In the genomic region with DNA sequence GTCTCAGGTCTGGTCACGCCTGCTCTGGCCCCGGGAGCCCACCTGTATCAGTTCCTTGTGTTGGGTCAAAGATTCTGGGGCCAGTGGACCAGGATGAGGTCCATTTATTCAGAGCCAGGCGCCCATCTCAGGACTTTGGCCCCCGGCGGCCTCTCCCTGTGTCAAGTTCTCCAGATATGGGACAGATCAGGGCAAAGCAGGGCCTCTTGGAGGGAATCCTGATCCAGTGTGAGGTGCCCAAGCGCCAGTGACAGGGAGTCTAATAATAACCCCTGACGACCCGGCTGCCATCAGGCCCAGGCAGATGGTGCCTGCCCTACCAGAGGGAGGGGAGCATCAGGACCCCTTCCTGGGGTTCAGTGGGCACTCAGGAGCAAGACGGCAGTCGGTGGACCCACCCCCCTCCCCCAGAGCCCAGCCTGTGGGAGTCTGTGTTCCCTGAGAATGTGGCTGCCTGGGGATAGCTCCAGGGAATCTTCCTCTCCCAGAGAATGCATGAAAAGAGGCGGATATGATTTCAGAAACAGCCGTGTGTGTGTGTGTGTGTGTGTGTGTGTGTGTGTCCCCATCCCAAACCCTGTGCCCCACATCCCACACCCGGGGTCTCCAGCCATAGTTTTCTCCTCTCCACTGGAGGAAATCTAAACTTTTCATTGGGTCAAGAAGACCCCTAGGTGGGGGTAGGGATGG, we compare ENCODE assay signal across 11 cellular contexts. TPM values are rescaled to one million over a fixed set of nuclear protein-coding genes. Genes with fewer than 3 reads are reported as not detected.
DNase-seq lines count a peak whose midpoint lies in the region; TF ChIP-seq lines count a peak whose summit lies in the region.
"Had no signal": no experiment of that assay in that cellular context is flagged by ENCODE, and none has a peak within 500 bp of the region (broad histone marks: within the 10 kb centered on the region; RNA-seq: fewer than 3 reads in every experiment).

No MANE protein-coding gene starts in this region.

- DNase-seq in DMS 273 (lab: John Stamatoyannopoulos, UW; ENCODE audit: unreplicated experiment) (peak; percentile 53), DMS 273 treated with DMSO at 0.1 percent for 48 hours (lab: John Stamatoyannopoulos, UW) (no peak), SJCRH30 (peak; percentile 61 to 75), glutamatergic neuron (no peak), skeletal muscle cell (ENCODE audit: low read depth) (no peak), epidermal melanocyte (ENCODE audit: insufficient read length, low spot score) (no peak), putamen (ENCODE audit: low spot score) (no peak), NCI-H2171 treated with DMSO at 0.1 percent for 48 hours (lab: John Stamatoyannopoulos, UW) (no peak)
- DNase-seq: testis had no signal

- H3K27me3 ChIP-seq in SJCRH30: no peaks in the 10 kb centered on the region
- H3K27me3 ChIP-seq: testis had no signal

- H3K4me3 Mint-ChIP-seq in glutamatergic neuron (ENCODE audit: unreplicated experiment): peak overlapping the region; percentile 91

- H3K27me3 Mint-ChIP-seq in glutamatergic neuron (ENCODE audit: unreplicated experiment): peaks cover 13% of the 10 kb centered on the region

- H3K27ac ChIP-seq in SJCRH30: peak overlapping the region; percentile 75
- H3K27ac ChIP-seq: 22Rv1 had no signal

- H3K9me3 ChIP-seq in SJCRH30 (replicated peaks): no peaks in the 10 kb centered on the region
- H3K9me3 ChIP-seq: testis had no signal

- H3K27ac Mint-ChIP-seq in glutamatergic neuron (ENCODE audit: unreplicated experiment): peak overlapping the region; percentile 81

- peaks cover 14% of the 10 kb centered on the region for H3K36me3 ChIP-seq in SJCRH30

- TF ChIP-seq CTCF in glutamatergic neuron (IDR thresholded peaks at IDR 0.05; ENCODE audit: partially characterized antibody, unreplicated experiment): no peak

- peaks cover 21% of the 10 kb centered on the region for H3K9me3 Mint-ChIP-seq in glutamatergic neuron (ENCODE audit: unreplicated experiment)

- H3K4me3 ChIP-seq in SJCRH30 (peak overlapping the region; percentile 73), skeletal muscle cell (ENCODE audit: low read depth, low read length) (peak overlapping the region; percentile 62)

- peaks cover 51% of the 10 kb centered on the region for H3K4me1 Mint-ChIP-seq in glutamatergic neuron (ENCODE audit: low read depth, unreplicated experiment)

- H3K36me3 Mint-ChIP-seq in glutamatergic neuron (ENCODE audit: unreplicated experiment): no peaks in the 10 kb centered on the region

- H3K4me1 ChIP-seq in SJCRH30: peaks cover 45% of the 10 kb centered on the region

RNA-seq across cellular contexts. Expression of a gene that starts 1.4 kb away (rescaled TPM):
- total RNA-seq in SJCRH30 (2014; rRNA removed; shearing (Covaris generic)): 45.8 and 53.0 TPM in 2 replicates
- 121 TPM for total RNA-seq in glutamatergic neuron (ENCODE audit: unreplicated experiment)

RNA-seq across cellular contexts. Expression of a gene that starts 11.3 kb away (rescaled TPM):
- total RNA-seq in SJCRH30 (2014; rRNA removed; shearing (Covaris generic)): 5,758 and 5,854 TPM in 2 replicates
- total RNA-seq in glutamatergic neuron (ENCODE audit: unreplicated experiment): 600 TPM

RNA-seq across cellular contexts. Expression of a gene that starts 59.2 kb away (rescaled TPM):
- not detected in 2 replicates for total RNA-seq in SJCRH30 (2014; rRNA removed; shearing (Covaris generic))
- not detected for total RNA-seq in glutamatergic neuron (ENCODE audit: unreplicated experiment)
- total RNA-seq: liver had no signal

Comparison
In these comparisons a context has a peak if more than half of its experiments do, and no peak if none do; other contexts are left out.
1. DNase-seq: peak in DMS 273 (single experiment) and SJCRH30 (2 of 2); none in DMS 273 treated with DMSO at 0.1 percent for 48 hours (single experiment), glutamatergic neuron (single experiment), skeletal muscle cell (single experiment), epidermal melanocyte (single experiment), putamen (single experiment) and NCI-H2171 treated with DMSO at 0.1 percent for 48 hours (single experiment).